22 cellular contexts compared by ENCODE assay signal in the genomic region with DNA sequence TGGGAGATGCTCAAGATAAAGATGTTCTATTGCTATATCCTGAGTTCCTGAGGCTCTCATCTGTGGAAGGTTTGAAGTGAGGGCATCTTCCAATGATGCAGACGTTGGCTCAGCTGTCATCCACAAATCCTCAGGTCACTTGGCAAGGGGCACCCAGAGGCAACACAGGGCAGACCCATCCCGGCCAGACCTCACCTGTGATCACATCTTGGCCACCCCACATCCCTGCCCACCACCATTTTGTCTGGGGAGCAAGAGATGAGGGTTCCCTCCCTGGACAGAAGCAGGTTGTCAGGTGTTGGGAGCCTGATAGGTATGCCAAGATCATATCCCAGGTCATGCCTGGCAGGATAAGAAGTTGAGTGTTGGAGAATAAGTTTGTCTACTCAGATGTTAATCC.
DNase-seq lines count a peak whose midpoint lies in the region; ATAC-seq and TF ChIP-seq lines count a peak whose summit lies in the region.
"Had no signal": no experiment of that assay in that cellular context is flagged by ENCODE, and none has a peak within 500 bp of the region (broad histone marks: within the 10 kb centered on the region; RNA-seq: fewer than 3 reads in every experiment).

No MANE protein-coding gene starts in this region.

- no peaks in the 10 kb centered on the region for H3K36me3 ChIP-seq in hepatocyte (replicated peaks; ENCODE audit: insufficient read depth, low read depth)
- no peaks in the 10 kb centered on the region for H3K36me3 ChIP-seq in breast epithelium
- H3K36me3 ChIP-seq: BE2C; BLaER1 treated with 17β-estradiol and CSF1 and Interleukin-3, amounts not matched to agents 10 nM and 100 nM had no signal

- no peak overlapping the region for H3K27ac Mint-ChIP-seq in type B pancreatic cell
- H3K27ac Mint-ChIP-seq: CD14-positive monocyte; CD4-positive, alpha-beta T cell; CD8-positive, alpha-beta memory T cell; GM23338; H9 had no signal

- H3K4me3 Mint-ChIP-seq in type B pancreatic cell, result no peak overlapping the region
- H3K4me3 Mint-ChIP-seq: CD14-positive monocyte; CD4-positive, alpha-beta T cell; CD8-positive, alpha-beta memory T cell; GM23338; H9 had no signal

- no peaks in the 10 kb centered on the region for H3K27me3 Mint-ChIP-seq in type B pancreatic cell
- H3K27me3 Mint-ChIP-seq: CD4-positive, alpha-beta T cell; CD8-positive, alpha-beta memory T cell had no signal

- H3K27me3 ChIP-seq in hepatocyte (no peaks in the 10 kb centered on the region), breast epithelium (no peaks in the 10 kb centered on the region)
- H3K27me3 ChIP-seq: BE2C; BLaER1 treated with 17β-estradiol and CSF1 and Interleukin-3, amounts not matched to agents 10 nM and 100 nM had no signal

- TF ChIP-seq POLR2A in breast epithelium (IDR thresholded peaks at IDR 0.05), result no peak

- no peak overlapping the region for H3K4me2 ChIP-seq in hepatocyte
- H3K4me2 ChIP-seq: A549; BLaER1 treated with 17β-estradiol and CSF1 and Interleukin-3, amounts not matched to agents 10 nM and 100 nM; GM23338 had no signal

- no peaks in the 10 kb centered on the region for H3K4me1 ChIP-seq in hepatocyte (ENCODE audit: insufficient read depth)
- no peaks in the 10 kb centered on the region for H3K4me1 ChIP-seq in breast epithelium
- H3K4me1 ChIP-seq: A549; BE2C; BLaER1 treated with 17β-estradiol and CSF1 and Interleukin-3, amounts not matched to agents 10 nM and 100 nM had no signal

- H2AFZ ChIP-seq in hepatocyte, result no peak overlapping the region
- H2AFZ ChIP-seq: GM23338 had no signal

- no peak for TF ChIP-seq CTCF in type B pancreatic cell (conservative IDR thresholded peaks at IDR 0.05)
- no peak for TF ChIP-seq CTCF in hepatocyte (IDR thresholded peaks at IDR 0.05; ENCODE audit: poor library complexity)
- no peak for TF ChIP-seq CTCF in breast epithelium (IDR thresholded peaks at IDR 0.05)

- intact Hi-C loops in breast epithelium (cut with DNase I; ENCODE audit: low total_unique reads), result no loop called here

- DNase-seq in ecto neural progenitor cell (ENCODE audit: low spot score) (peak; percentile 21), mucosa of gallbladder (ENCODE audit: low spot score) (peak; percentile 8), type B pancreatic cell (ENCODE audit: extremely low spot score, unreplicated experiment) (peak; percentile 56), hepatocyte (ENCODE audit: low spot score) (no peak), breast epithelium (ENCODE audit: low spot score in 2 of 2) (no peak), NCI-H2227 treated with DMSO at 0.1 percent for 48 hours (lab: John Stamatoyannopoulos, UW) (no peak)
- DNase-seq: 8988T; ACHN; AML-193; BE2C; CD4-positive, alpha-beta T cell; CD8-positive, alpha-beta memory T cell; DMS53; DMS79 treated with DMSO at 0.1 percent for 48 hours; GF-D8; H9 had no signal

- ATAC-seq in HG03159 (IDR thresholded peaks at IDR 0.05; ENCODE audit: unreplicated experiment), result no peak
- ATAC-seq: A549, GM23338, HCT116 had no signal

- WGBS in hepatocyte (ENCODE audit: low lambda C conversion rate, missing lambda C conversion rate), result 19% methylated on average over 2 of the region's 2 CpGs

- H3K4me1 Mint-ChIP-seq in type B pancreatic cell (ENCODE audit: unreplicated experiment), result no peaks in the 10 kb centered on the region
- H3K4me1 Mint-ChIP-seq: CD14-positive monocyte; CD8-positive, alpha-beta memory T cell; GM23338; H9 had no signal

- no peaks in the 10 kb centered on the region for H3K36me3 Mint-ChIP-seq in type B pancreatic cell
- H3K36me3 Mint-ChIP-seq: CD14-positive monocyte had no signal

- peaks cover 36% of the 10 kb centered on the region for H3K9me3 ChIP-seq in hepatocyte (ENCODE audit: low read depth)
- peaks cover 14 to 82% of the 10 kb centered on the region in 2 donors for H3K9me3 ChIP-seq in breast epithelium

- no peaks in the 10 kb centered on the region for H4K20me1 ChIP-seq in hepatocyte (ENCODE audit: insufficient read depth, poor library complexity, severe bottlenecking)
- H4K20me1 ChIP-seq: BLaER1 treated with 17β-estradiol and CSF1 and Interleukin-3, amounts not matched to agents 10 nM and 100 nM had no signal

- H3K9me3 Mint-ChIP-seq in type B pancreatic cell, result peaks cover 15% of the 10 kb centered on the region

- no peaks in the 10 kb centered on the region for H3K79me2 ChIP-seq in hepatocyte

- no peaks in the 10 kb centered on the region for H3K9me2 ChIP-seq in hepatocyte (replicated peaks; ENCODE audit: insufficient read depth)

- H3K27ac ChIP-seq in hepatocyte (no peak overlapping the region), breast epithelium (no peak overlapping the region)
- H3K27ac ChIP-seq: A549; BLaER1 treated with 17β-estradiol and CSF1 and Interleukin-3, amounts not matched to agents 10 nM and 100 nM had no signal

- no peak overlapping the region for H3K4me3 ChIP-seq in hepatocyte
- no peak overlapping the region for H3K4me3 ChIP-seq in breast epithelium
- H3K4me3 ChIP-seq: A549; BLaER1 treated with 17β-estradiol and CSF1 and Interleukin-3, amounts not matched to agents 10 nM and 100 nM; GM23338 had no signal

Comparison
In these comparisons a context has a peak if more than half of its experiments do, and no peak if none do; other contexts are left out.
1. DNase-seq: peak in ecto neural progenitor cell (single experiment), mucosa of gallbladder (single experiment) and type B pancreatic cell (single experiment); none in hepatocyte (single experiment), breast epithelium (0 of 2) and NCI-H2227 treated with DMSO at 0.1 percent for 48 hours (single experiment).